ENCODE assay signal across 21 cellular contexts in genomic region chr2:149441255-149441654, GRCh38.
"Had no signal": no experiment of that assay in that cellular context is flagged by ENCODE, and none has a peak within 500 bp of the region (broad histone marks: within the 10 kb centered on the region; RNA-seq: fewer than 3 reads in every experiment).

No MANE protein-coding gene starts in this region.

- H3K9me3 ChIP-seq: neutrophil, right lobe of liver, thyroid gland had no signal

- H3K27ac ChIP-seq: neutrophil, parathyroid adenoma, right lobe of liver, thyroid gland had no signal

- H3K4me3 ChIP-seq: lung, right lobe of liver, thyroid gland had no signal

- H3K27me3 ChIP-seq: neutrophil, right lobe of liver, thyroid gland had no signal

- H3K27ac Mint-ChIP-seq: activated CD4-positive, alpha-beta memory T cell treated with anti-CD3 and anti-CD28 coated beads for 36 hours; activated CD8-positive, alpha-beta memory T cell treated with anti-CD3 and anti-CD28 coated beads, Interleukin-2, amount 10 ng/mL, durations not matched to agents 7 days and 5 days; activated naive CD8-positive, alpha-beta T cell treated with anti-CD3 and anti-CD28 coated beads for 36 hours; brain; effector memory CD8-positive, alpha-beta T cell; naive thymus-derived CD8-positive, alpha-beta T cell; stimulated activated naive B cell treated with anti-CD40 and anti-IgM and Interleukin-4, amounts not matched to agents 10 μg/mL and 1 μg/mL and 100 μg/mL, for 72 hours; WTC11 had no signal

- H3K36me3 Mint-ChIP-seq: activated CD4-positive, alpha-beta memory T cell treated with anti-CD3 and anti-CD28 coated beads for 36 hours; activated CD8-positive, alpha-beta memory T cell treated with anti-CD3 and anti-CD28 coated beads, Interleukin-2, amount 10 ng/mL, durations not matched to agents 7 days and 5 days; activated naive CD8-positive, alpha-beta T cell treated with anti-CD3 and anti-CD28 coated beads for 36 hours; naive thymus-derived CD8-positive, alpha-beta T cell; stimulated activated naive B cell treated with anti-CD40 and anti-IgM and Interleukin-4, amounts not matched to agents 10 μg/mL and 1 μg/mL and 100 μg/mL, for 72 hours; WTC11 had no signal

- H3K27me3 Mint-ChIP-seq: brain; stimulated activated naive B cell treated with anti-CD40 and anti-IgM and Interleukin-4, amounts not matched to agents 10 μg/mL and 1 μg/mL and 100 μg/mL, for 72 hours had no signal

- DNase-seq: activated CD4-positive, alpha-beta memory T cell treated with anti-CD3 and anti-CD28 coated beads for 36 hours; activated CD4-positive, alpha-beta T cell treated with anti-CD3 and anti-CD28 coated beads for 4 hours; activated CD8-positive, alpha-beta memory T cell treated with anti-CD3 and anti-CD28 coated beads, Interleukin-2, amount 10 ng/mL, durations not matched to agents 7 days and 5 days; activated naive CD4-positive, alpha-beta T cell; activated naive CD8-positive, alpha-beta T cell treated with anti-CD3 and anti-CD28 coated beads for 36 hours; caudate nucleus; effector memory CD8-positive, alpha-beta T cell; foreskin melanocyte; glutamatergic neuron; hypothalamus; kidney; naive thymus-derived CD8-positive, alpha-beta T cell; right lobe of liver; stimulated activated naive B cell treated with anti-CD40 and anti-IgM and Interleukin-4, amounts not matched to agents 10 μg/mL and 1 μg/mL and 100 μg/mL, for 72 hours; T-helper 2 cell; thyroid gland had no signal

- H3K36me3 ChIP-seq: neutrophil, right lobe of liver, thyroid gland had no signal

- H3K4me1 ChIP-seq: thyroid gland had no signal

- H3K4me1 Mint-ChIP-seq: activated CD8-positive, alpha-beta memory T cell treated with anti-CD3 and anti-CD28 coated beads, Interleukin-2, amount 10 ng/mL, durations not matched to agents 7 days and 5 days; activated naive CD8-positive, alpha-beta T cell treated with anti-CD3 and anti-CD28 coated beads for 36 hours; naive thymus-derived CD8-positive, alpha-beta T cell; stimulated activated naive B cell treated with anti-CD40 and anti-IgM and Interleukin-4, amounts not matched to agents 10 μg/mL and 1 μg/mL and 100 μg/mL, for 72 hours had no signal

- H3K9me3 Mint-ChIP-seq: activated CD4-positive, alpha-beta memory T cell treated with anti-CD3 and anti-CD28 coated beads for 36 hours; activated naive CD8-positive, alpha-beta T cell treated with anti-CD3 and anti-CD28 coated beads for 36 hours; effector memory CD8-positive, alpha-beta T cell; naive thymus-derived CD8-positive, alpha-beta T cell; stimulated activated naive B cell treated with anti-CD40 and anti-IgM and Interleukin-4, amounts not matched to agents 10 μg/mL and 1 μg/mL and 100 μg/mL, for 72 hours; WTC11 had no signal

- H3K4me3 Mint-ChIP-seq: activated CD4-positive, alpha-beta memory T cell treated with anti-CD3 and anti-CD28 coated beads for 36 hours; activated CD8-positive, alpha-beta memory T cell treated with anti-CD3 and anti-CD28 coated beads, Interleukin-2, amount 10 ng/mL, durations not matched to agents 7 days and 5 days; activated naive CD8-positive, alpha-beta T cell treated with anti-CD3 and anti-CD28 coated beads for 36 hours; brain; effector memory CD8-positive, alpha-beta T cell; naive thymus-derived CD8-positive, alpha-beta T cell; stimulated activated naive B cell treated with anti-CD40 and anti-IgM and Interleukin-4, amounts not matched to agents 10 μg/mL and 1 μg/mL and 100 μg/mL, for 72 hours; WTC11 had no signal
